ENCODE assay signal across 27 cellular contexts in genomic region chr6:170605860-170606259, GRCh38.
"Had no signal": no experiment of that assay in that cellular context is flagged by ENCODE, and none has a peak within 500 bp of the region (broad histone marks: within the 10 kb centered on the region; RNA-seq: fewer than 3 reads in every experiment).

No MANE protein-coding gene starts in this region.

- H3K4me1 Mint-ChIP-seq: endodermal cell had no signal

- H2AFZ ChIP-seq: hepatocyte had no signal

- H3K9me3 Mint-ChIP-seq: effector memory CD8-positive, alpha-beta T cell; endodermal cell had no signal

- H3K36me3 ChIP-seq: colonic mucosa, esophagus muscularis mucosa, esophagus squamous epithelium, gastrocnemius medialis, gastroesophageal sphincter, heart left ventricle, heart right ventricle had no signal

- H3K4me2 ChIP-seq: hepatocyte had no signal

- H3K4me1 ChIP-seq: colonic mucosa, esophagus muscularis mucosa, esophagus squamous epithelium, foreskin keratinocyte, gastrocnemius medialis, gastroesophageal sphincter, heart left ventricle, heart right ventricle had no signal

- H3K4me3 ChIP-seq: colonic mucosa, coronary artery, dorsolateral prefrontal cortex, esophagus muscularis mucosa, esophagus squamous epithelium, gastrocnemius medialis, gastroesophageal sphincter, heart left ventricle, heart right ventricle, hepatocyte had no signal

- DNase-seq: colonic mucosa; cortex of kidney; dermis blood vessel endothelial cell; dorsolateral prefrontal cortex; effector CD4-positive, alpha-beta T cell; effector CD8-positive, alpha-beta T cell; effector memory CD4-positive, alpha-beta T cell; effector memory CD8-positive, alpha-beta T cell; endodermal cell; erythroblast; esophagus squamous epithelium; foreskin fibroblast; foreskin keratinocyte; foreskin melanocyte; gastrocnemius medialis; glutamatergic neuron; head of caudate nucleus; heart left ventricle; heart right ventricle had no signal

- H3K79me2 ChIP-seq: hepatocyte had no signal

- FAIRE-seq: endothelial cell of umbilical vein had no signal

- H3K4me3 Mint-ChIP-seq: dendritic cell treated with granulocyte-macrophage colony-stimulating factor and Interleukin-4, amounts not matched to agents 40 ng/mL and 50 ng/mL, for 4 days; effector memory CD8-positive, alpha-beta T cell; endodermal cell had no signal

- H3K27ac Mint-ChIP-seq: dendritic cell treated with granulocyte-macrophage colony-stimulating factor and Interleukin-4, amounts not matched to agents 40 ng/mL and 50 ng/mL, for 4 days; effector memory CD8-positive, alpha-beta T cell; endodermal cell had no signal

- H3K9me3 ChIP-seq: colonic mucosa, esophagus muscularis mucosa, esophagus squamous epithelium, gastrocnemius medialis, gastroesophageal sphincter, heart left ventricle, heart right ventricle had no signal

- ATAC-seq: effector memory CD8-positive, alpha-beta T cell; esophagus mucosa; foreskin keratinocyte; gastrocnemius medialis; gastroesophageal sphincter; heart left ventricle; heart right ventricle had no signal

- H3K27me3 ChIP-seq: colonic mucosa had no signal

- H3K27ac ChIP-seq: colonic mucosa, coronary artery, dorsolateral prefrontal cortex, epithelial cell of prostate, esophagus muscularis mucosa, esophagus squamous epithelium, foreskin keratinocyte, gastrocnemius medialis, gastroesophageal sphincter, heart left ventricle, heart right ventricle, hepatocyte had no signal
